In the genomic region with DNA sequence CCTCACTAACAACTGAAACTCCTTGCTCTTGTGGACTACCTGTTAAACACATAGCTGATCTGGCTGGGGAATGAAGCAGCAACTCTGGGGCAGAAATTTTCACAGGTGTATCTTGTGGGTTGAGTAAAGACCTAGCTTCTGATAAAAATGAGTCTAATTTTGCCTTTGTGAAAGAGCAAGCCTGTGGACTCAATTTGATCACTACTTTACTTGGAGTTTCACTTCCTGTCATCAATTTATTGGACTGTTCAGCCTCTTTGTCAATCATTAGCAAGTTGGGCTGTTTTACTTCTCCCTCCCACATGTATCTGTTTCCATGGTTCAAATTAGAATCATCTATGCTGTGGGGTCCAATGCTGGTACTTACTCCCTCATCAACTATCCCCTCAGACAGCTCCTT, we compare ENCODE assay signal across 13 cellular contexts. TPM values are rescaled to one million over a fixed set of nuclear protein-coding genes. Genes with fewer than 3 reads are reported as not detected.
DNase-seq lines count a peak whose midpoint lies in the region; ATAC-seq, FAIRE-seq and TF ChIP-seq lines count a peak whose summit lies in the region.
"Had no signal": no experiment of that assay in that cellular context is flagged by ENCODE, and none has a peak within 500 bp of the region (broad histone marks: within the 10 kb centered on the region; RNA-seq: fewer than 3 reads in every experiment).

No MANE protein-coding gene starts in this region.

- H4K20me1 ChIP-seq in GM12878 (ENCODE audit: control insufficient read depth, insufficient read depth), result peaks cover 2% of the 10 kb centered on the region; the same call in 1 of the 2 replicates

- peak overlapping the region; percentile 40; the same call in 1 of the 2 replicates for H3K4me3 ChIP-seq in GM12878
- H3K4me3 ChIP-seq in coronary artery, result no peak overlapping the region
- H3K4me3 ChIP-seq: colonic mucosa had no signal

- H3K9me3 ChIP-seq in GM12878 (replicated peaks; ENCODE audit: control insufficient read depth, insufficient read depth, low read length), result no peaks in the 10 kb centered on the region
- H3K9me3 ChIP-seq: colonic mucosa had no signal

- DNase-seq in GM12878 (ENCODE audit: low read depth, low spot score) (peak; percentile 72), NCI-H774 (lab: John Stamatoyannopoulos, UW) (no peak), coronary artery (ENCODE audit: low spot score) (no peak), KG1 (lab: John Stamatoyannopoulos, UW) (no peak), NCI-H2171 (lab: John Stamatoyannopoulos, UW) (no peak)
- DNase-seq: colonic mucosa, NCI-H446, WERI-Rb-1 had no signal

- H3K27me3 ChIP-seq in GM12878 (replicated peaks in 1 of 2; ENCODE audit: control insufficient read depth in 2 of 2, insufficient read depth in 2 of 2, low read length in 1 of 2), result no peaks in the 10 kb centered on the region
- H3K27me3 ChIP-seq: colonic mucosa had no signal

- no peak for TF ChIP-seq CTCF in GM12878 (IDR thresholded peaks at IDR 0.05 in 2 of 3, conservative IDR thresholded peaks at IDR 0.05 in 1 of 3; ENCODE audit: control insufficient read depth in 2 of 3, extremely low read depth in 1 of 3, insufficient read depth in 1 of 3, low read depth in 3 of 3, low read length in 3 of 3)
- no peak for TF ChIP-seq CTCF in coronary artery (IDR thresholded peaks at IDR 0.05)

- no peak for TF ChIP-seq RAD21 in GM12878 (IDR thresholded peaks at IDR 0.05; ENCODE audit: insufficient read depth, low read depth, low read length)

- ATAC-seq in GM18511 (IDR thresholded peaks at IDR 0.05; ENCODE audit: unreplicated experiment) (peak; percentile 64), GM19468 (IDR thresholded peaks at IDR 0.05; ENCODE audit: extremely low read depth, unreplicated experiment) (peak; percentile 52), HG03097 (IDR thresholded peaks at IDR 0.05; ENCODE audit: low FRiP score, unreplicated experiment) (peak; percentile 52), GM12878 (peak; percentile 78)

- SMC1A ChIA-PET in GM12878 (lab: Charles Lee; ENCODE audit: uncharacterized antibody, unreplicated experiment), result interaction anchor here (0.7 to 10.9 kb wide), 21 partner anchors 10 to 141 kb away, joined by 3 to 238 read pairs (median 7); a partner anchor contains a TSS

- H2AFZ ChIP-seq in GM12878 (ENCODE audit: control insufficient read depth, low read depth, low read length), result no peak overlapping the region

- POLR2A ChIA-PET in GM12878 (lab: Charles Lee), result interaction anchor here (0.9 to 4.8 kb wide), 18 partner anchors 9 to 69 kb away, joined by 3 to 53 read pairs (median 7); a partner anchor contains a TSS

- in situ Hi-C loops in GM12878 (cut with MboI), result no loop called here

- RAD21 ChIA-PET in GM12878 (lab: Charles Lee; ENCODE audit: unreplicated experiment), result interaction anchor here (0.6 to 5.7 kb wide), 25 partner anchors 16 to 139 kb away, joined by 3 to 68 read pairs (median 6); a partner anchor contains a TSS

- TF ChIP-seq EP300 in GM12878 (IDR thresholded peaks at IDR 0.05; ENCODE audit: borderline replicate concordance in 1 of 2, control insufficient read depth in 1 of 2, low read depth in 2 of 2, low read length in 2 of 2), result peak in 1 of 2 experiments; percentile 70; a peak in 1 of 4 replicates

- H3K27ac ChIP-seq in GM12878 (ENCODE audit: control insufficient read depth, insufficient read depth), result peak overlapping the region; percentile 88
- no peak overlapping the region for H3K27ac ChIP-seq in coronary artery
- H3K27ac ChIP-seq: colonic mucosa, WERI-Rb-1 had no signal

- BruUV-seq in GM12878 (replicated peaks; lab: Mats Ljungman, UMichigan), result no TSS peak

- peaks cover 13 to 51% of the 10 kb centered on the region in 2 experiments for H3K36me3 ChIP-seq in GM12878 (ENCODE audit: control insufficient read depth in 2 of 2, insufficient read depth in 2 of 2, low read length in 1 of 2)
- H3K36me3 ChIP-seq: colonic mucosa had no signal

- peaks cover 3% of the 10 kb centered on the region for H3K79me2 ChIP-seq in GM12878 (ENCODE audit: control insufficient read depth, insufficient read depth, low read length)

- intact Hi-C loops in GM12878 (cut with micrococcal nuclease; ENCODE audit: unreplicated experiment), result loop anchor here (2.0 kb wide), 2 partner anchors 29 to 45 kb away; no protein-coding TSS in a partner anchor

- H3K4me1 ChIP-seq in GM12878 (ENCODE audit: control insufficient read depth, insufficient read depth, low read length), result peaks cover 31% of the 10 kb centered on the region
- H3K4me1 ChIP-seq: colonic mucosa had no signal

- peak overlapping the region; percentile 66 for H3K4me2 ChIP-seq in GM12878 (ENCODE audit: control insufficient read depth, insufficient read depth)

- FAIRE-seq in GM12878 (lab: Jason Lieb, UNC), result no peak

- no peak for TF ChIP-seq POLR2A in GM12878 (IDR thresholded peaks at IDR 0.05; ENCODE audit: low read depth, low read length)

- CTCF ChIA-PET in GM12878 (lab: Yijun Ruan, JAX), result interaction anchor here (1.0 to 7.9 kb wide), 12 partner anchors 14 to 168 kb away, joined by 3 to 83 read pairs (median 12); a partner anchor contains a TSS

- H3K9ac ChIP-seq in GM12878 (ENCODE audit: control insufficient read depth, insufficient read depth, low read length), result peak overlapping the region; percentile 41; the same call in 1 of the 2 replicates

TF ChIP-seq in GM12878, 131 proteins besides CTCF, POLR2A, EP300 and RAD21 (continues in another document):
- TF ChIP-seq IKZF1 (conservative IDR thresholded peaks at IDR 0.05) (peak; percentile 16; the same call in 1 of the 2 replicates), POLR2AphosphoS5 (IDR thresholded peaks at IDR 0.05; ENCODE audit: low read length) (0 out of 2 replicates have a peak, but pooled peaks have one; percentile 45)
- TF ChIP-seq, protein P1, sequence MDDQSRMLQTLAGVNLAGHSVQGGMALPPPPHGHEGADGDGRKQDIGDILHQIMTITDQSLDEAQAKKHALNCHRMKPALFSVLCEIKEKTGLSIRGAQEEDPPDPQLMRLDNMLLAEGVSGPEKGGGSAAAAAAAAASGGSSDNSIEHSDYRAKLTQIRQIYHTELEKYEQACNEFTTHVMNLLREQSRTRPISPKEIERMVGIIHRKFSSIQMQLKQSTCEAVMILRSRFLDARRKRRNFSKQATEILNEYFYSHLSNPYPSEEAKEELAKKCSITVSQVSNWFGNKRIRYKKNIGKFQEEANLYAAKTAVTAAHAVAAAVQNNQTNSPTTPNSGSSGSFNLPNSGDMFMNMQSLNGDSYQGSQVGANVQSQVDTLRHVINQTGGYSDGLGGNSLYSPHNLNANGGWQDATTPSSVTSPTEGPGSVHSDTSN (IDR thresholded peaks at IDR 0.05; ENCODE audit: insufficient replicate concordance, low read depth, low read length), result peak; percentile 47

RNA-seq across cellular contexts. Expression of a gene that starts 29.6 kb away (rescaled TPM):
- total RNA-seq in GM12878 (2013; cell fraction: nucleolus; rRNA removed), result 14.3 and 16.8 TPM in 2 replicates
- 1.6 and 2.5 TPM in 2 replicates for total RNA-seq in GM12878 (2014; rRNA removed)
- 1.7 and 1.8 TPM in 2 replicates for total RNA-seq in GM12878 (2014; rRNA removed; fragmentation: Illumina TruSeq; extraction: Trizol)
- 1.6 and 2.2 TPM in 2 replicates for total RNA-seq in GM12878 (2021)
- 6.4 TPM for polyA plus RNA-seq in GM12878 (2011; ENCODE audit: low read depth)
- polyA plus RNA-seq in GM12878 (2011; rRNA removed), result 6.4 and 9.2 TPM in 2 replicates
- 7.1 and 12.2 TPM in 2 replicates for polyA plus RNA-seq in GM12878 (2011; cell fraction: cytosol; rRNA removed)
- 46.8 and 55.0 TPM in 2 replicates for polyA plus RNA-seq in GM12878 (2011; cell fraction: nucleus; rRNA removed)
- polyA plus RNA-seq in GM12878 (2012), result 11.6 and 16.9 TPM in 2 replicates
- polyA plus RNA-seq in GM12878 (2014; fragmentation: Illumina TruSeq; extraction: Trizol), result 1.8 and 2.8 TPM in 2 replicates
- 1 to 10 TPM; 1.7 to 2.3 TPM for polyA plus RNA-seq in GM12878 (2014; fragmentation: Nextera tagmentation; extraction: Ambion mirVana)
- 2.6 and 3.8 TPM in 2 replicates for polyA plus RNA-seq in GM12878 (2014; rRNA removed)
- polyA plus RNA-seq in GM12878 (2016; fragmentation: Nextera tagmentation; extraction: Ambion mirVana), result 1 to 10 TPM; 1.5 to 1.8 TPM
- 7.2 and 17.1 TPM in 2 replicates for polyA minus RNA-seq in GM12878 (2011; rRNA and poly(A)+ RNA removed)
- 2.1 and 4.7 TPM in 2 replicates for polyA minus RNA-seq in GM12878 (2011; cell fraction: cytosol; rRNA and poly(A)+ RNA removed)
- polyA minus RNA-seq in GM12878 (2011; cell fraction: nucleus; rRNA and poly(A)+ RNA removed), result 11.8 and 14.3 TPM in 2 replicates
- total RNA-seq: LHCN-M2 had no signal

RNA-seq across cellular contexts. Expression of a gene that starts 31.2 kb away (rescaled TPM):
- 123 and 126 TPM in 2 replicates for total RNA-seq in GM12878 (2013; cell fraction: nucleolus; rRNA removed)
- total RNA-seq in GM12878 (2014; rRNA removed), result 15.1 and 16.1 TPM in 2 replicates
- 12.3 and 13.0 TPM in 2 replicates for total RNA-seq in GM12878 (2014; rRNA removed; fragmentation: Illumina TruSeq; extraction: Trizol)
- total RNA-seq in GM12878 (2021), result 27.9 and 29.3 TPM in 2 replicates
- 41.6 TPM for polyA plus RNA-seq in GM12878 (2011; ENCODE audit: low read depth)
- polyA plus RNA-seq in GM12878 (2011; rRNA removed), result 79.8 and 83.9 TPM in 2 replicates
- polyA plus RNA-seq in GM12878 (2011; cell fraction: cytosol; rRNA removed), result 63.6 and 73.5 TPM in 2 replicates
- polyA plus RNA-seq in GM12878 (2011; cell fraction: nucleus; rRNA removed), result 134 and 192 TPM in 2 replicates
- 45.1 and 74.2 TPM in 2 replicates for polyA plus RNA-seq in GM12878 (2012)
- 23.8 and 28.7 TPM in 2 replicates for polyA plus RNA-seq in GM12878 (2014; fragmentation: Illumina TruSeq; extraction: Trizol)
- polyA plus RNA-seq in GM12878 (2014; fragmentation: Nextera tagmentation; extraction: Ambion mirVana), result 1 to 10 TPM; 4.8 to 6.3 TPM
- polyA plus RNA-seq in GM12878 (2014; rRNA removed), result 16.1 and 16.6 TPM in 2 replicates
- polyA plus RNA-seq in GM12878 (2016; fragmentation: Nextera tagmentation; extraction: Ambion mirVana), result 10 to 100 TPM in 1 of 2 experiments, 1 to 10 TPM in 1; 3.4 to 11.1 TPM
- 153 and 156 TPM in 2 replicates for polyA minus RNA-seq in GM12878 (2011; rRNA and poly(A)+ RNA removed)
- polyA minus RNA-seq in GM12878 (2011; cell fraction: cytosol; rRNA and poly(A)+ RNA removed), result 48.2 and 52.8 TPM in 2 replicates
- 82.8 and 88.9 TPM in 2 replicates for polyA minus RNA-seq in GM12878 (2011; cell fraction: nucleus; rRNA and poly(A)+ RNA removed)

RNA-seq across cellular contexts. Expression of a gene that starts 40.2 kb away (rescaled TPM):
- total RNA-seq in GM12878 (2013; cell fraction: nucleolus; rRNA removed), result not detected in 2 replicates
- not detected in 2 replicates for total RNA-seq in GM12878 (2014; rRNA removed)
- total RNA-seq in GM12878 (2014; rRNA removed; fragmentation: Illumina TruSeq; extraction: Trizol), result not detected in 2 replicates
- 0.31 TPM in 1 of 2 replicates, not detected in the other for total RNA-seq in GM12878 (2021)
- not detected for polyA plus RNA-seq in GM12878 (2011; ENCODE audit: low read depth)
- not detected in 2 replicates for polyA plus RNA-seq in GM12878 (2011; rRNA removed)
- not detected in 2 replicates for polyA plus RNA-seq in GM12878 (2011; cell fraction: cytosol; rRNA removed)
- not detected in 2 replicates for polyA plus RNA-seq in GM12878 (2011; cell fraction: nucleus; rRNA removed)
- 0.24 and 0.50 TPM in 2 replicates for polyA plus RNA-seq in GM12878 (2012)
- not detected in 2 replicates for polyA plus RNA-seq in GM12878 (2014; fragmentation: Illumina TruSeq; extraction: Trizol)
- not detected for polyA plus RNA-seq in GM12878 (2014; fragmentation: Nextera tagmentation; extraction: Ambion mirVana)
- not detected in 2 replicates for polyA plus RNA-seq in GM12878 (2014; rRNA removed)
- polyA plus RNA-seq in GM12878 (2016; fragmentation: Nextera tagmentation; extraction: Ambion mirVana), result under 1 TPM in 1 of 2 experiments, not detected in 1; 0.08 TPM
- polyA minus RNA-seq in GM12878 (2011; rRNA and poly(A)+ RNA removed), result not detected in 2 replicates
- not detected in 2 replicates for polyA minus RNA-seq in GM12878 (2011; cell fraction: cytosol; rRNA and poly(A)+ RNA removed)
- not detected in 2 replicates for polyA minus RNA-seq in GM12878 (2011; cell fraction: nucleus; rRNA and poly(A)+ RNA removed)
- total RNA-seq: colonic mucosa, kidney epithelial cell, LHCN-M2 had no signal
